ENCODE assay signal across 20 cellular contexts in the genomic region with DNA sequence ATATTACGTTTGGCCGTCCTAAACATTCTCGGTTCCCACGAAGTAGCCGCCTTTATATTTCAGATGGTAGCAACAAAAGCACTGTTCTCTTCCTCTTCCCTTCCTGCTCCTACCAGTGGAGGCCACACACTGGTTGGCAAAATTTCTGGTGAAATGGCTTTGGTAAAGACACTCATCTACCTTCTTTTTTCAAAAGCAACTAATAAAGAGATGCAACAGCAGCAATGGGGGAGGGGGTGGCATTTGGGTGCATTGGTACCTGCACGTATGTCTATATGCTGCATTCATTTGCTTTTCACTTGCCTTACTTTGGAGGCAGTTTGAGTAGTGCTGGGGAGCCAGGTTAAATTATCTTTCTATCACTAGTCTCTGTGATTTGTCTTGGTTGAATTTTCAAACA. TPM values are rescaled to one million over a fixed set of nuclear protein-coding genes. Genes with fewer than 3 reads are reported as not detected.
DNase-seq lines count a peak whose midpoint lies in the region; ATAC-seq and TF ChIP-seq lines count a peak whose summit lies in the region.
"Had no signal": no experiment of that assay in that cellular context is flagged by ENCODE, and none has a peak within 500 bp of the region (broad histone marks: within the 10 kb centered on the region; RNA-seq: fewer than 3 reads in every experiment).

No MANE protein-coding gene starts in this region.

- POLR2A ChIA-PET in Caco-2 (lab: Charles Lee) = no interaction called here

- no peaks in the 10 kb centered on the region for H3K36me3 ChIP-seq in Caco-2 (ENCODE audit: control insufficient read depth, insufficient read depth, low read length)
- no peaks in the 10 kb centered on the region for H3K36me3 ChIP-seq in heart left ventricle
- H3K36me3 ChIP-seq: BE2C, HAP-1, SJCRH30 had no signal

- ATAC-seq in GM21447 (IDR thresholded peaks at IDR 0.05; ENCODE audit: unreplicated experiment) (no peak), heart left ventricle (no peak)

- H3K27me3 ChIP-seq in layer of hippocampus (ENCODE audit: control insufficient read depth, insufficient read depth, low read length) (peaks cover 17% of the 10 kb centered on the region), Caco-2 (replicated peaks; ENCODE audit: control insufficient read depth, insufficient read depth, low read length) (peaks cover 4% of the 10 kb centered on the region), heart left ventricle (peaks cover 78 to 100% (median 100%) of the 10 kb centered on the region in 9 donors)

- CTCF ChIA-PET in Caco-2 (lab: Charles Lee) = interaction anchor here (0.9 kb wide), 1 partner anchor 71 kb away, joined by 12 read pairs; no protein-coding TSS in a partner anchor

- peaks cover 5% of the 10 kb centered on the region for H3K4me1 Mint-ChIP-seq in activated T-helper 1 cell treated with anti-CD3 and anti-CD28 coated beads, Interleukin-12 subunit alpha, Interleukin-12 subunit beta, Interleukin-2, Interleukin-4 antibody, amounts not matched to agents 30 ng/mL and 10 ng/mL and 1 ng/mL, durations not matched to agents 14 hours and 24 hours and 36 hours (ENCODE audit: low read depth)
- H3K4me1 Mint-ChIP-seq in Caco-2 (ENCODE audit: low read depth, unreplicated experiment) (no peaks in the 10 kb centered on the region), osteocyte (ENCODE audit: unreplicated experiment) (peaks cover 15% of the 10 kb centered on the region)

- TF ChIP-seq CTCF in Caco-2 (IDR thresholded peaks at IDR 0.05; ENCODE audit: insufficient read depth in 1 of 2, low read depth in 1 of 2, low read length in 1 of 2, severe bottlenecking in 1 of 2, unreplicated experiment in 1 of 2) (no peak), osteocyte (IDR thresholded peaks at IDR 0.05) (no peak), heart left ventricle (IDR thresholded peaks at IDR 0.05) (no peak)

- no peaks in the 10 kb centered on the region for H3K9me3 Mint-ChIP-seq in activated T-helper 1 cell treated with anti-CD3 and anti-CD28 coated beads, Interleukin-12 subunit alpha, Interleukin-12 subunit beta, Interleukin-2, Interleukin-4 antibody, amounts not matched to agents 30 ng/mL and 10 ng/mL and 1 ng/mL, durations not matched to agents 14 hours and 24 hours and 36 hours
- H3K9me3 Mint-ChIP-seq in Caco-2 (ENCODE audit: unreplicated experiment) = no peaks in the 10 kb centered on the region
- no peaks in the 10 kb centered on the region for H3K9me3 Mint-ChIP-seq in osteocyte (ENCODE audit: unreplicated experiment)

- 44 to 61% (median 58%) methylated on average over 6 of the region's 6 CpGs for WGBS in heart left ventricle, 4 donors

- no peak overlapping the region for H3K4me3 Mint-ChIP-seq in activated T-helper 1 cell treated with anti-CD3 and anti-CD28 coated beads, Interleukin-12 subunit alpha, Interleukin-12 subunit beta, Interleukin-2, Interleukin-4 antibody, amounts not matched to agents 30 ng/mL and 10 ng/mL and 1 ng/mL, durations not matched to agents 14 hours and 24 hours and 36 hours
- H3K4me3 Mint-ChIP-seq in Caco-2 (ENCODE audit: unreplicated experiment) (no peak overlapping the region), osteocyte (ENCODE audit: unreplicated experiment) (no peak overlapping the region)
- H3K4me3 Mint-ChIP-seq: CD4-positive, CD25-positive, alpha-beta regulatory T cell had no signal

- intact Hi-C loops in activated T-helper 1 cell treated with anti-CD3 and anti-CD28 coated beads, Interleukin-12 subunit alpha, Interleukin-12 subunit beta, Interleukin-2, Interleukin-4 antibody, amounts not matched to agents 30 ng/mL and 10 ng/mL and 1 ng/mL, durations not matched to agents 14 hours and 24 hours and 36 hours (cut with micrococcal nuclease) = no loop called here
- intact Hi-C loops in Caco-2 (cut with micrococcal nuclease; ENCODE audit: unreplicated experiment) (no loop called here), heart left ventricle (cut with DNase I) (loop anchor here in 4 of 10 donors (5.0 to 10.0 kb wide), 3 partner anchors 274 to 1346 kb away; no protein-coding TSS in a partner anchor)

- H3K36me3 Mint-ChIP-seq in activated T-helper 1 cell treated with anti-CD3 and anti-CD28 coated beads, Interleukin-12 subunit alpha, Interleukin-12 subunit beta, Interleukin-2, Interleukin-4 antibody, amounts not matched to agents 30 ng/mL and 10 ng/mL and 1 ng/mL, durations not matched to agents 14 hours and 24 hours and 36 hours (ENCODE audit: low read depth) = peaks cover 3% of the 10 kb centered on the region
- no peaks in the 10 kb centered on the region for H3K36me3 Mint-ChIP-seq in Caco-2 (ENCODE audit: insufficient read depth, unreplicated experiment)
- H3K36me3 Mint-ChIP-seq in osteocyte (ENCODE audit: unreplicated experiment) = no peaks in the 10 kb centered on the region
- H3K36me3 Mint-ChIP-seq: CD4-positive, CD25-positive, alpha-beta regulatory T cell had no signal

- H3K27me3 Mint-ChIP-seq in activated T-helper 1 cell treated with anti-CD3 and anti-CD28 coated beads, Interleukin-12 subunit alpha, Interleukin-12 subunit beta, Interleukin-2, Interleukin-4 antibody, amounts not matched to agents 30 ng/mL and 10 ng/mL and 1 ng/mL, durations not matched to agents 14 hours and 24 hours and 36 hours (ENCODE audit: insufficient read depth) = peaks cover 82% of the 10 kb centered on the region
- peaks cover 39% of the 10 kb centered on the region for H3K27me3 Mint-ChIP-seq in Caco-2 (ENCODE audit: insufficient read depth, unreplicated experiment)
- H3K27me3 Mint-ChIP-seq in osteocyte (ENCODE audit: unreplicated experiment) = peaks cover 86% of the 10 kb centered on the region

- no TSS peak for BruUV-seq in Caco-2 (replicated peaks; lab: Mats Ljungman, UMichigan)

- no peak for TF ChIP-seq POLR2A in heart left ventricle (IDR thresholded peaks at IDR 0.05)

- H3K27ac ChIP-seq in cingulate gyrus (ENCODE audit: low read depth, low read length) (peak overlapping the region; percentile 57), layer of hippocampus (ENCODE audit: low read depth, low read length) (peak overlapping the region; percentile 63), substantia nigra (ENCODE audit: low read depth, low read length, poor library complexity, severe bottlenecking) (peak overlapping the region; percentile 75), heart left ventricle (no peak overlapping the region)
- H3K27ac ChIP-seq: A549, SJCRH30 had no signal

- DNase-seq in activated T-helper 1 cell treated with anti-CD3 and anti-CD28 coated beads, Interleukin-12 subunit alpha, Interleukin-12 subunit beta, Interleukin-2, Interleukin-4 antibody, amounts not matched to agents 30 ng/mL and 10 ng/mL and 1 ng/mL, durations not matched to agents 14 hours and 24 hours and 36 hours (ENCODE audit: low spot score) = no peak
- DNase-seq in substantia nigra (lab: John Stamatoyannopoulos, UW) (no peak), Caco-2 (no peak), osteocyte (ENCODE audit: extremely low spot score, unreplicated experiment) (no peak), heart left ventricle (no peak)
- DNase-seq: BE2C; CD4-positive, CD25-positive, alpha-beta regulatory T cell; DMS79; MV-4-11; NCI-H2029 treated with DMSO at 0.1 percent for 48 hours; NCI-H774; NK-92 treated with Interleukin-12 subunit alpha and Interleukin-12 subunit beta, amount 100 ng/mL, for 24 hours had no signal

- H3K9me3 ChIP-seq in Caco-2 (no peaks in the 10 kb centered on the region), heart left ventricle (no peaks in the 10 kb centered on the region)
- H3K9me3 ChIP-seq: A549, BE2C, HAP-1, SJCRH30 had no signal

- peak overlapping the region; percentile 71 for H3K27ac Mint-ChIP-seq in activated T-helper 1 cell treated with anti-CD3 and anti-CD28 coated beads, Interleukin-12 subunit alpha, Interleukin-12 subunit beta, Interleukin-2, Interleukin-4 antibody, amounts not matched to agents 30 ng/mL and 10 ng/mL and 1 ng/mL, durations not matched to agents 14 hours and 24 hours and 36 hours
- H3K27ac Mint-ChIP-seq in Caco-2 (ENCODE audit: unreplicated experiment) = no peak overlapping the region
- H3K27ac Mint-ChIP-seq in osteocyte (ENCODE audit: unreplicated experiment) = no peak overlapping the region
- H3K27ac Mint-ChIP-seq: CD4-positive, CD25-positive, alpha-beta regulatory T cell had no signal

- H3K4me1 ChIP-seq in Caco-2 (peaks cover 8% of the 10 kb centered on the region; the same call in 1 of the 2 replicates), heart left ventricle (peaks cover under 1 to 36% (median 18%) of the 10 kb centered on the region in 12 donors)
- H3K4me1 ChIP-seq: BE2C had no signal

- H3K4me3 ChIP-seq in Caco-2 (ENCODE audit: low read depth, low read length) = no peak overlapping the region
- H3K4me3 ChIP-seq in heart left ventricle = no peak overlapping the region
- H3K4me3 ChIP-seq: A549, HAP-1, SJCRH30 had no signal

RNA-seq across cellular contexts. Expression of a gene that starts 6.0 kb away (rescaled TPM):
- total RNA-seq in activated T-helper 1 cell treated with anti-CD3 and anti-CD28 coated beads, Interleukin-12 subunit alpha, Interleukin-12 subunit beta, Interleukin-2, Interleukin-4 antibody, amounts not matched to agents 30 ng/mL and 10 ng/mL and 1 ng/mL, durations not matched to agents 14 hours and 24 hours and 36 hours = not detected in 2 replicates
- total RNA-seq in Caco-2 (2022) = not detected in 2 replicates
- not detected in 2 replicates for total RNA-seq in osteocyte
- not detected for total RNA-seq in heart left ventricle
- under 1 TPM in 1 of 2 donors, not detected in 1; 0.01 TPM for polyA plus RNA-seq in heart left ventricle
- total RNA-seq: CD4-positive, CD25-positive, alpha-beta regulatory T cell; IMR-90; OCI-LY7 had no signal
- polyA plus RNA-seq: A549; CD4-positive, CD25-positive, alpha-beta regulatory T cell; IMR-90 had no signal

Comparison
In these comparisons a context has a peak if more than half of its experiments do, and no peak if none do; other contexts are left out.
1. H3K27ac ChIP-seq: peak in cingulate gyrus (single experiment), layer of hippocampus (single experiment) and substantia nigra (single experiment); none in heart left ventricle (0 of 12).